ENCODE assay signal across 8 cellular contexts in the genomic region with DNA sequence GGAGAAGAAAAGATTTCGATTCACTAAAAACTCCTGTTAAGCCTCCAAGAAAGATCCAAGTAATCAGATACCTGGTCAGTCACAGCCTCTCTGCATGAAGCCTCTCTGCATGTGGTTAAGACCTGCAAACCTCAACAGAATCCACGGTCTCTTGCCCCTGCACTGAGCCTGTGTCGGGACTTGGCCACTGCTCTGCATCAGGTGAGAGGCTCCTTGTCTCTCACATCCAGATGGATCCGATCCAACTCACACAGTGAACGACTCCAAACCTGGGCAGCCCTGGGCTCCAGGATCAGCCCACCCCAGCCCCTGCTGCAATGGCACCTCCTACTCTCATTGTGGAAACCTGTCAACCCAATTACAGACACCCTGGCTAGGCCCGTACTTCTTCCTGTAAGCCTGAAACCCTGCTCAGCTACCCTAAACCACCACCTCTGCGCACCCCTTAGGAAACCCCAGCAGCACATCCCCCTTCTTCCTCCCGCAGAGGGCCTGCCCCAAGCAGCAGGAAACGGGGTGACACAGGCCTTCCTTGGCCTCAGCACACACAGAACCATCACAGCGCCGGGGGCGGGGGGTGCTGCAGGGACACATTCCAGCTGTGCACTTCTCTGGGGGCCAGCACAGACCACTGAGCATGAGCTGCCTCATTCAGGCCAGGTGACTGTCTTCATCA.
DNase-seq lines count a peak whose midpoint lies in the region; ATAC-seq and TF ChIP-seq lines count a peak whose summit lies in the region.
"Had no signal": no experiment of that assay in that cellular context is flagged by ENCODE, and none has a peak within 500 bp of the region (broad histone marks: within the 10 kb centered on the region; RNA-seq: fewer than 3 reads in every experiment).

No MANE protein-coding gene starts in this region.

- H3K36me3 ChIP-seq in KOPT-K1 (ENCODE audit: insufficient read depth, low read length), result peaks cover 14% of the 10 kb centered on the region; the same call in 1 of the 2 replicates
- H3K36me3 ChIP-seq in transverse colon, result no peaks in the 10 kb centered on the region
- H3K36me3 ChIP-seq: ovary had no signal

- H3K9me3 Mint-ChIP-seq in naive B cell, result no peaks in the 10 kb centered on the region

- peaks cover 68 to 97% (median 73%) of the 10 kb centered on the region in 3 donors for H3K4me1 Mint-ChIP-seq in naive B cell

- no peaks in the 10 kb centered on the region for H3K36me3 Mint-ChIP-seq in naive B cell

- intact Hi-C loops in transverse colon (cut with DNase I; ENCODE audit: low total_unique reads), result no loop called here

- no peak for TF ChIP-seq CTCF in transverse colon (IDR thresholded peaks at IDR 0.05)

- DNase-seq in activated T-helper 1 cell treated with Interleukin-2 at 50 U/mL for 16 hours (ENCODE audit: low read depth), result peak; percentile 61
- peak; percentile 78 for DNase-seq in naive B cell
- peak; percentile 58 for DNase-seq in transverse colon
- no peak for DNase-seq in NCI-H2196 (lab: John Stamatoyannopoulos, UW; ENCODE audit: unreplicated experiment)
- DNase-seq in NCI-H1092 treated with DMSO at 0.1 percent for 48 hours (lab: John Stamatoyannopoulos, UW), result no peak

- TF ChIP-seq EP300 in transverse colon (IDR thresholded peaks at IDR 0.05; ENCODE audit: low read depth), result no peak

- no peaks in the 10 kb centered on the region for H3K27me3 Mint-ChIP-seq in naive B cell

- TF ChIP-seq POLR2A in transverse colon (IDR thresholded peaks at IDR 0.05), result no peak

- H3K4me3 Mint-ChIP-seq in naive B cell, result peak overlapping the region; percentile 19 to 83 (median 74)

- H3K27ac Mint-ChIP-seq in naive B cell, result peak overlapping the region; percentile 25 to 94 (median 85)

- no peak overlapping the region for H3K4me3 ChIP-seq in transverse colon
- H3K4me3 ChIP-seq: ovary had no signal

- in situ Hi-C loops in transverse colon (cut with MboI; ENCODE audit: low pct_ligation_motif_present in 1 of 4, low pct_unique_long_range_greater_than_20kb in 1 of 4, low sequenced_read_pairs in 3 of 4), result no loop called here

- H3K4me1 ChIP-seq in transverse colon, result peaks cover 31 to 88% (median 59%) of the 10 kb centered on the region in 4 donors

- H3K27me3 ChIP-seq in transverse colon, result no peaks in the 10 kb centered on the region
- H3K27me3 ChIP-seq: ovary had no signal

- WGBS in transverse colon (ENCODE audit: low coverage in 1 of 2), 2 donors, result 62 to 78% methylated on average over 1 to 12 of the region's 12 CpGs

- ATAC-seq in GM21381 (IDR thresholded peaks at IDR 0.05; ENCODE audit: unreplicated experiment), result peak; percentile 46
- peak; percentile 86 to 90 for ATAC-seq in naive B cell (ENCODE audit: low read depth in 2 of 2)

- H3K9me3 ChIP-seq in KOPT-K1 (ENCODE audit: insufficient read depth, low read length, poor library complexity, severe bottlenecking) (no peaks in the 10 kb centered on the region), transverse colon (no peaks in the 10 kb centered on the region)
- H3K9me3 ChIP-seq: ovary had no signal

- H3K27ac ChIP-seq in KOPT-K1 (ENCODE audit: low read depth, low read length, poor library complexity, severe bottlenecking) (peak overlapping the region; percentile 68), transverse colon (peak overlapping the region in 1 of 4 donors; percentile 32)
- H3K27ac ChIP-seq: ovary had no signal

Comparison
In these comparisons a context has a peak if more than half of its experiments do, and no peak if none do; other contexts are left out.
1. DNase-seq: peak in activated T-helper 1 cell treated with Interleukin-2 at 50 U/mL for 16 hours (single experiment), naive B cell (single experiment) and transverse colon (single experiment); none in NCI-H2196 (single experiment) and NCI-H1092 treated with DMSO at 0.1 percent for 48 hours (single experiment).